In genomic region chr10:124422742-124423141, GRCh38 we compare ENCODE assay signal across 10 cellular contexts. TPM values are rescaled to one million over a fixed set of nuclear protein-coding genes. Genes with fewer than 3 reads are reported as not detected.
"Had no signal": no experiment of that assay in that cellular context is flagged by ENCODE, and none has a peak within 500 bp of the region (broad histone marks: within the 10 kb centered on the region; RNA-seq: fewer than 3 reads in every experiment).

No MANE protein-coding gene starts in this region.

- ATAC-seq: HCT116 had no signal

- FAIRE-seq: HTR-8/SVneo had no signal

- H3K9me3 ChIP-seq: HAP-1 had no signal

- H2AFZ ChIP-seq: GM23248 had no signal

- DNase-seq: GM23248, H7, KBM-7 had no signal

- H3K4me3 ChIP-seq: GM23248, HAP-1 had no signal

- H3K9ac ChIP-seq: GM23248, KMS-11 had no signal

- H3K36me3 ChIP-seq: HAP-1 had no signal

- H3K27ac ChIP-seq: GM23248, KMS-11 had no signal

- H3K4me2 ChIP-seq: KMS-11 had no signal

RNA-seq across cellular contexts. Expression of gene NKX1-2, which starts 27.1 kb away (rescaled TPM):
- total RNA-seq: GM23248, H4, HT-29 had no signal
- polyA plus RNA-seq: GM23248, IgD-negative memory B cell had no signal
